ENCODE assay signal across 2 cellular contexts in the genomic region with DNA sequence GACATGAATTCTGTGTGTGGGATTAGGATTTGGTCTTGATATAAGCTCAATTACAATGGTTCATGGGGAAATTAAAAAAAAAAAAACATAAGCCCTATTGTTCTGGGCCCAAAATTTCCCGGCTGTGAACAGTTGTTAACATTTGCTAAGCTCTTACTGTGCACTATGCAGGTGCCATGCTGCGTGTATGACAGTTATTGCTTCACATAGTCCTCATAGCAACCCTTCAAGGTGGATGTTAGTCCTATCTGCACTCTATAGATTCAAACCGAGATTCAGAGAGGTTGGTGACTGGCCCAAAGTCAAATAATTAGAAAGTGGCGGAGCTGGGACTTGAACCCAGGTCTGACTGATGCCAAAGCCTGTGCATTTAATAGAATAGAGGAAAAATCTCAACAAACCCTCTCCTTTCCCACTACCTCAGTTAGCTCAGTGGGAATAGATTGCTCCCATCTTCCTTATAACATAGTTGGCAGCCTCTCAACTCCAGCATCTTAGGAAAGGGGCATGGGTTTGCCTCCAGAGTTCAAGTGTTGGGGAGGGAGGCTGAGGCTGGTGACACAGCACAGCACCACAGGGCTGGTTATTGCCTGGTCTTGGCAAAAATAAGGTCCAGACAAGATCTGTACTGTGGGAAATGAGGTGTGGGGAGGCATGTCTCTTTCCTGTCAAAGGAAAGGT.
TF ChIP-seq lines count a peak whose summit lies in the region.

No MANE protein-coding gene starts in this region.

TF ChIP-seq in GM23338, 12 proteins besides CTCF, POLR2A, EP300 and RAD21 (continues in another document):
- no peak for TF ChIP-seq JUNB (IDR thresholded peaks at IDR 0.05; ENCODE audit: unreplicated experiment)
- TF ChIP-seq ZNF462 (CRISPR knock-in tag; IDR thresholded peaks at IDR 0.05), result no peak
- TF ChIP-seq EZH2 (IDR thresholded peaks at IDR 0.05; ENCODE audit: low read depth, unreplicated experiment), result no peak
- no peak for TF ChIP-seq ETS1 (IDR thresholded peaks at IDR 0.05)
- no peak for TF ChIP-seq ZNF114 (CRISPR knock-in tag; IDR thresholded peaks at IDR 0.05)
- no peak for TF ChIP-seq EZH2phosphoT487 (IDR thresholded peaks at IDR 0.05; ENCODE audit: unreplicated experiment)
- no peak for TF ChIP-seq STAT1 (IDR thresholded peaks at IDR 0.05; ENCODE audit: unreplicated experiment)
- TF ChIP-seq POLR2AphosphoS5 (IDR thresholded peaks at IDR 0.05; ENCODE audit: low read depth), result no peak
- TF ChIP-seq NANOG (IDR thresholded peaks at IDR 0.05; ENCODE audit: borderline replicate concordance), result no peak

TF ChIP-seq in K562, 482 proteins besides CTCF, POLR2A, EP300 and RAD21:
- TF ChIP-seq POLR2AphosphoS2 (IDR thresholded peaks at IDR 0.05; ENCODE audit: low read length) (no peak), PHF8 (IDR thresholded peaks at IDR 0.05; ENCODE audit: borderline replicate concordance, low read length) (no peak), NCOA2 (IDR thresholded peaks at IDR 0.05; ENCODE audit: partially characterized antibody in 2 of 2) (no peak), FOSL1 (tag; conservative IDR thresholded peaks at IDR 0.05) (0 out of 2 replicates have a peak, but pooled peaks have one; percentile 15), ZNF717 (CRISPR knock-in tag; IDR thresholded peaks at IDR 0.05) (no peak)
